9 cellular contexts compared by ENCODE assay signal in genomic region chr20:38927902-38928578, GRCh38. TPM values are rescaled to one million over a fixed set of nuclear protein-coding genes. Genes with fewer than 3 reads are reported as not detected.
DNase-seq lines count a peak whose midpoint lies in the region; ATAC-seq and TF ChIP-seq lines count a peak whose summit lies in the region.
"Had no signal": no experiment of that assay in that cellular context is flagged by ENCODE, and none has a peak within 500 bp of the region (broad histone marks: within the 10 kb centered on the region; RNA-seq: fewer than 3 reads in every experiment).

No MANE protein-coding gene starts in this region.

- CTCF ChIA-PET in HEK293 (lab: Yijun Ruan, JAX) = interaction anchor here (0.6 to 8.6 kb wide), 4 partner anchors 33 to 121 kb away, joined by 3 to 75 read pairs (median 3); no protein-coding TSS in a partner anchor

- H3K36me3 ChIP-seq in BE2C (peaks cover 33% of the 10 kb centered on the region), HEK293 (ENCODE audit: control insufficient read depth in 2 of 2, insufficient read depth in 1 of 2, low read length in 2 of 2) (peaks cover 0 to 30% of the 10 kb centered on the region in 2 experiments; a peak in 2 of 3 replicates), WERI-Rb-1 (peaks cover 43% of the 10 kb centered on the region)
- H3K36me3 ChIP-seq: suprapubic skin had no signal

- peaks cover 5% of the 10 kb centered on the region for H3K4me1 ChIP-seq in BE2C
- peaks cover 4% of the 10 kb centered on the region; the same call in 1 of the 2 replicates for H3K4me1 ChIP-seq in HEK293 (ENCODE audit: control insufficient read depth, insufficient read depth, low read length)

- H3K27ac ChIP-seq in HEK293 (ENCODE audit: extremely low read depth, low read depth, low read length) = no peak overlapping the region; the same call in 1 of the 2 replicates
- H3K27ac ChIP-seq in WERI-Rb-1 = no peak overlapping the region
- H3K27ac ChIP-seq: suprapubic skin had no signal

- TF ChIP-seq CTCF in BE2C (IDR thresholded peaks at IDR 0.05; ENCODE audit: low read depth, low read length) (no peak), HEK293 (tag by site-specific recombination; IDR thresholded peaks at IDR 0.05) (no peak), WERI-Rb-1 (IDR thresholded peaks at IDR 0.05; ENCODE audit: low read depth, low read length) (no peak)

- ATAC-seq in HG03095 (IDR thresholded peaks at IDR 0.05; ENCODE audit: unreplicated experiment) (no peak), HG03457 (IDR thresholded peaks at IDR 0.05; ENCODE audit: unreplicated experiment) (no peak)

- POLR2A ChIA-PET in HEK293 (lab: Yijun Ruan, JAX) = interaction anchor here (0.8 to 3.8 kb wide), 2 partner anchors 8 to 34 kb away, joined by 3 to 37 read pairs; partner anchors contain the start of gene DHX35

- DNase-seq in BE2C (no peak), WERI-Rb-1 (no peak), NCI-H1436 treated with DMSO at 0.1 percent for 48 hours (lab: John Stamatoyannopoulos, UW) (no peak), T-helper 9 cell (no peak)

- peak overlapping the region; percentile 98 for H3K4me3 ChIP-seq in BE2C (ENCODE audit: low read depth, low read length)
- H3K4me3 ChIP-seq in HEK293 (ENCODE audit: low read depth, low read length) = peak overlapping the region; percentile 86
- peak overlapping the region; percentile 99; the same call in 1 of the 2 replicates for H3K4me3 ChIP-seq in WERI-Rb-1 (ENCODE audit: low read depth, low read length)
- H3K4me3 ChIP-seq in iPS-18c (ENCODE audit: insufficient read depth, low read depth, low read length) = peak overlapping the region; percentile 34; the same call in 1 of the 2 replicates

- no peaks in the 10 kb centered on the region for H3K9me3 ChIP-seq in BE2C
- H3K9me3 ChIP-seq in HEK293 (ENCODE audit: control insufficient read depth, insufficient read depth, low read depth, low read length) = no peaks in the 10 kb centered on the region
- H3K9me3 ChIP-seq in WERI-Rb-1 (ENCODE audit: severe bottlenecking) = peaks cover 6% of the 10 kb centered on the region
- no peaks in the 10 kb centered on the region for H3K9me3 ChIP-seq in iPS-18c (ENCODE audit: control insufficient read depth, insufficient read depth, low read length)
- H3K9me3 ChIP-seq: suprapubic skin had no signal

- H3K27me3 ChIP-seq in BE2C = no peaks in the 10 kb centered on the region
- no peaks in the 10 kb centered on the region for H3K27me3 ChIP-seq in WERI-Rb-1 (ENCODE audit: insufficient read depth, low read depth, severe bottlenecking)

TF ChIP-seq in HEK293, 187 proteins besides CTCF, POLR2A, EP300 and RAD21:
- no peak for TF ChIP-seq ZNF202 (tag by site-specific recombination; IDR thresholded peaks at IDR 0.05; ENCODE audit: borderline replicate concordance)
- TF ChIP-seq ZNF341 (tag by site-specific recombination; IDR thresholded peaks at IDR 0.05; ENCODE audit: low read depth) = no peak
- no peak for TF ChIP-seq HOXC10 (CRISPR knock-in tag; IDR thresholded peaks at IDR 0.05)
- TF ChIP-seq ZNF600 (tag by site-specific recombination; IDR thresholded peaks at IDR 0.05) = peak; percentile 78
- no peak for TF ChIP-seq ZNF366 (tag by site-specific recombination; conservative IDR thresholded peaks at IDR 0.05)
- TF ChIP-seq KLF16 (tag by site-specific recombination; IDR thresholded peaks at IDR 0.05) = 0 out of 2 replicates have a peak, but pooled peaks have one; percentile 24
- 0 out of 2 replicates have a peak, but pooled peaks have one; percentile 7 for TF ChIP-seq KLF1 (tag by site-specific recombination; IDR thresholded peaks at IDR 0.05)
- TF ChIP-seq HIC1 (tag by site-specific recombination; IDR thresholded peaks at IDR 0.05) = 0 out of 2 replicates have a peak, but pooled peaks have one; percentile 36
- no peak for TF ChIP-seq ZNF501 (tag by site-specific recombination; IDR thresholded peaks at IDR 0.05)
- no peak for TF ChIP-seq ZNF626 (tag by site-specific recombination; IDR thresholded peaks at IDR 0.05)
- peak; percentile 88 for TF ChIP-seq KLF9 (tag by site-specific recombination; IDR thresholded peaks at IDR 0.05; ENCODE audit: low read depth)
- no peak for TF ChIP-seq ZFP69B (tag by site-specific recombination; IDR thresholded peaks at IDR 0.05)

RNA-seq across cellular contexts. Expression of gene FAM83D, which starts 1.8 kb away (rescaled TPM):
- polyA plus RNA-seq in BE2C (2012; ENCODE audit: insufficient read depth, insufficient read length, low read depth) = 14.6 TPM

RNA-seq across cellular contexts. Expression of gene DHX35, which starts 34.1 kb away (rescaled TPM):
- polyA plus RNA-seq in BE2C (2012; ENCODE audit: insufficient read depth, insufficient read length, low read depth) = 10.5 TPM

Comparison
In these comparisons a context has a peak if more than half of its experiments do, and no peak if none do; other contexts are left out.
1. H3K4me3 ChIP-seq: peak in every context shown above with its lines; median percentile 99 in WERI-Rb-1; 98 in BE2C; 86 in HEK293; 34 in iPS-18c.